16 cellular contexts compared by ENCODE assay signal in genomic region chr7:156984209-156984891, GRCh38. TPM values are rescaled to one million over a fixed set of nuclear protein-coding genes. Genes with fewer than 3 reads are reported as not detected.
DNase-seq lines count a peak whose midpoint lies in the region; TF ChIP-seq lines count a peak whose summit lies in the region.
"Had no signal": no experiment of that assay in that cellular context is flagged by ENCODE, and none has a peak within 500 bp of the region (broad histone marks: within the 10 kb centered on the region; RNA-seq: fewer than 3 reads in every experiment).

No MANE protein-coding gene starts in this region.

- H3K4ac ChIP-seq in mesenchymal stem cell (ENCODE audit: low read depth in 1 of 2, low read length in 2 of 2): no peak overlapping the region

- peak; percentile 17 for DNase-seq in activated CD8-positive, alpha-beta memory T cell treated with anti-CD3 and anti-CD28 coated beads, Interleukin-2, amount 50 U/mL, for 48 hours
- DNase-seq in activated CD8-positive, alpha-beta memory T cell treated with anti-CD3 and anti-CD28 coated beads for 24 hours: no peak
- peak; percentile 18 to 27 for DNase-seq in cardiac fibroblast (ENCODE audit: low read depth in 2 of 2)
- no peak for DNase-seq in mesenchymal stem cell
- peak; percentile 25 to 60 for DNase-seq in tibial nerve (ENCODE audit: low spot score in 2 of 2)
- no peak for DNase-seq in activated effector memory CD4-positive, alpha-beta T cell treated with Interleukin-2 at 50 U/mL for 16 hours
- no peak for DNase-seq in GM19240 (ENCODE audit: insufficient read length, low spot score)
- DNase-seq in activated CD4-positive, alpha-beta memory T cell treated with anti-CD3 and anti-CD28 coated beads, Interleukin-2, amount 10 ng/mL, durations not matched to agents 7 days and 5 days: no peak
- DNase-seq: 8988T; activated CD4-positive, alpha-beta T cell treated with anti-CD3 and anti-CD28 coated beads, Interleukin-2, amount 50 U/mL, for 1 hour; KG1; kidney glomerular epithelial cell; naive B cell; NCI-H69 had no signal

- H3K4me1 Mint-ChIP-seq in activated CD4-positive, alpha-beta memory T cell treated with anti-CD3 and anti-CD28 coated beads, Interleukin-2, amount 10 ng/mL, durations not matched to agents 7 days and 5 days: no peaks in the 10 kb centered on the region
- H3K4me1 Mint-ChIP-seq: naive B cell had no signal

- H3K4me3 Mint-ChIP-seq in activated CD4-positive, alpha-beta memory T cell treated with anti-CD3 and anti-CD28 coated beads, Interleukin-2, amount 10 ng/mL, durations not matched to agents 7 days and 5 days: no peak overlapping the region
- H3K4me3 Mint-ChIP-seq: naive B cell had no signal

- POLR2A ChIA-PET in activated CD4-positive, alpha-beta memory T cell treated with anti-CD3 and anti-CD28 coated beads, Interleukin-2, amount 10 ng/mL, durations not matched to agents 7 days and 5 days (lab: Charles Lee): no interaction called here

- H3K27me3 ChIP-seq in mesenchymal stem cell (ENCODE audit: control insufficient read depth in 1 of 2, insufficient read depth in 1 of 2, low read length in 2 of 2) (peaks cover 0 to 7% of the 10 kb centered on the region in 2 experiments), tibial nerve (no peaks in the 10 kb centered on the region)

- TF ChIP-seq CTCF in cardiac fibroblast (IDR thresholded peaks at IDR 0.05; ENCODE audit: low read depth, low read length) (no peak), tibial nerve (IDR thresholded peaks at IDR 0.05) (no peak)

- H2BK120ac ChIP-seq in mesenchymal stem cell (ENCODE audit: low read depth, low read length): no peak overlapping the region

- no peak overlapping the region for H2AFZ ChIP-seq in mesenchymal stem cell (ENCODE audit: low read depth, low read length)

- H3K79me1 ChIP-seq in mesenchymal stem cell (replicated peaks; ENCODE audit: low read length, poor library complexity, severe bottlenecking): no peaks in the 10 kb centered on the region

- no peak overlapping the region for H2BK12ac ChIP-seq in mesenchymal stem cell (ENCODE audit: low read length in 2 of 2)

- H3K23ac ChIP-seq in mesenchymal stem cell (ENCODE audit: low read length in 2 of 2): no peak overlapping the region

- H2BK5ac ChIP-seq in mesenchymal stem cell (ENCODE audit: low read depth, low read length, poor library complexity, severe bottlenecking): no peak overlapping the region

- peak overlapping the region; percentile 87 for H3K9ac ChIP-seq in mesenchymal stem cell (ENCODE audit: low read length)

- H3K27me3 Mint-ChIP-seq in activated CD4-positive, alpha-beta memory T cell treated with anti-CD3 and anti-CD28 coated beads, Interleukin-2, amount 10 ng/mL, durations not matched to agents 7 days and 5 days: no peaks in the 10 kb centered on the region

- H3K27ac Mint-ChIP-seq in activated CD4-positive, alpha-beta memory T cell treated with anti-CD3 and anti-CD28 coated beads, Interleukin-2, amount 10 ng/mL, durations not matched to agents 7 days and 5 days: no peak overlapping the region
- H3K27ac Mint-ChIP-seq: naive B cell had no signal

- H4K91ac ChIP-seq in mesenchymal stem cell (ENCODE audit: low read length): no peak overlapping the region

- H3K4me1 ChIP-seq in mesenchymal stem cell (ENCODE audit: control insufficient read depth, insufficient read depth, low read depth, low read length) (no peaks in the 10 kb centered on the region), tibial nerve (peaks cover 0 to 17% (median 2%) of the 10 kb centered on the region in 4 donors)

- H3K9me3 Mint-ChIP-seq in activated CD4-positive, alpha-beta memory T cell treated with anti-CD3 and anti-CD28 coated beads, Interleukin-2, amount 10 ng/mL, durations not matched to agents 7 days and 5 days: peaks cover under 1% of the 10 kb centered on the region

- H3K9me3 ChIP-seq in mesenchymal stem cell (ENCODE audit: control insufficient read depth, low read length) (no peaks in the 10 kb centered on the region), tibial nerve (peaks cover 0 to 6% (median 1%) of the 10 kb centered on the region in 4 donors)

- TF ChIP-seq POLR2A in tibial nerve (IDR thresholded peaks at IDR 0.05): no peak

- H3K27ac ChIP-seq in mesenchymal stem cell (ENCODE audit: low read length, poor library complexity, severe bottlenecking) (no peak overlapping the region), tibial nerve (peak overlapping the region; percentile 42 to 88 (median 70))
- H3K27ac ChIP-seq: RWPE1 had no signal

- H3K4me3 ChIP-seq in cardiac fibroblast (replicated peaks in 1 of 2; ENCODE audit: low read depth in 2 of 2, low read length in 2 of 2): no peak overlapping the region
- peak overlapping the region in 1 of 2 experiments; percentile 73 for H3K4me3 ChIP-seq in mesenchymal stem cell (ENCODE audit: insufficient read depth in 1 of 2, low read depth in 1 of 2, low read length in 2 of 2)
- peak overlapping the region in 1 of 4 donors; percentile 25 for H3K4me3 ChIP-seq in tibial nerve

- no peak overlapping the region for H2AK5ac ChIP-seq in mesenchymal stem cell (ENCODE audit: low read length, severe bottlenecking)

- CTCF ChIA-PET in activated CD4-positive, alpha-beta memory T cell treated with anti-CD3 and anti-CD28 coated beads, Interleukin-2, amount 10 ng/mL, durations not matched to agents 7 days and 5 days (lab: Charles Lee): no interaction called here

- no peak overlapping the region for H2BK15ac ChIP-seq in mesenchymal stem cell (ENCODE audit: low read depth, poor library complexity, severe bottlenecking)

- 81% methylated on average over 10 of the region's 14 CpGs for WGBS in mesenchymal stem cell
- WGBS in tibial nerve, 2 donors: 40 to 44% methylated on average over 14 of the region's 14 CpGs

- no peak overlapping the region for H3K14ac ChIP-seq in mesenchymal stem cell (ENCODE audit: low read length in 2 of 2)

- H3K18ac ChIP-seq in mesenchymal stem cell (ENCODE audit: low read depth in 1 of 2, low read length in 2 of 2): no peak overlapping the region

- TF ChIP-seq EP300 in tibial nerve (IDR thresholded peaks at IDR 0.05): peak; percentile 29 to 78

- no peak overlapping the region for H4K8ac ChIP-seq in mesenchymal stem cell (ENCODE audit: low read length)

- H3K36me3 ChIP-seq in mesenchymal stem cell (ENCODE audit: control insufficient read depth in 1 of 2, insufficient read depth in 2 of 2, low read depth in 1 of 2, low read length in 2 of 2) (no peaks in the 10 kb centered on the region), tibial nerve (peaks cover 0 to 22% (median 0%) of the 10 kb centered on the region in 3 donors)

- H3K4me2 ChIP-seq in mesenchymal stem cell (ENCODE audit: low read length, poor library complexity, severe bottlenecking): no peak overlapping the region

- peaks cover 6% of the 10 kb centered on the region for H3K36me3 Mint-ChIP-seq in activated CD4-positive, alpha-beta memory T cell treated with anti-CD3 and anti-CD28 coated beads, Interleukin-2, amount 10 ng/mL, durations not matched to agents 7 days and 5 days (ENCODE audit: low read depth)

RNA-seq across cellular contexts. Expression of gene MNX1, which starts 26.1 kb away (rescaled TPM):
- polyA plus RNA-seq in mesenchymal stem cell (2013, experiment 1 of 2): not detected
- not detected for polyA plus RNA-seq in mesenchymal stem cell (2013, experiment 2 of 2)
- not detected for total RNA-seq in tibial nerve
- under 1 TPM in 1 of 2 experiments, not detected in 1; 0.10 TPM for total RNA-seq in activated CD4-positive, alpha-beta memory T cell treated with anti-CD3 and anti-CD28 coated beads, Interleukin-2, amount 10 ng/mL, durations not matched to agents 7 days and 5 days
- total RNA-seq: astrocyte had no signal

RNA-seq across cellular contexts. Expression of gene NOM1, which starts 34.8 kb away (rescaled TPM):
- polyA plus RNA-seq in mesenchymal stem cell (2013, experiment 1 of 2): 8.6 TPM
- polyA plus RNA-seq in mesenchymal stem cell (2013, experiment 2 of 2): 7.6 TPM
- 10 to 100 TPM; 23.3 to 41.5 (median 25.3) TPM for total RNA-seq in tibial nerve
- 10 to 100 TPM; 22.1 to 22.8 TPM for total RNA-seq in activated CD4-positive, alpha-beta memory T cell treated with anti-CD3 and anti-CD28 coated beads, Interleukin-2, amount 10 ng/mL, durations not matched to agents 7 days and 5 days

Comparison
In these comparisons a context has a peak if more than half of its experiments do, and no peak if none do; other contexts are left out.
1. DNase-seq: peak in activated CD8-positive, alpha-beta memory T cell treated with anti-CD3 and anti-CD28 coated beads, Interleukin-2, amount 50 U/mL, for 48 hours (single experiment), cardiac fibroblast (2 of 2) and tibial nerve (2 of 2); none in activated CD8-positive, alpha-beta memory T cell treated with anti-CD3 and anti-CD28 coated beads for 24 hours (single experiment), mesenchymal stem cell (single experiment), activated effector memory CD4-positive, alpha-beta T cell treated with Interleukin-2 at 50 U/mL for 16 hours (single experiment), GM19240 (single experiment) and activated CD4-positive, alpha-beta memory T cell treated with anti-CD3 and anti-CD28 coated beads, Interleukin-2, amount 10 ng/mL, durations not matched to agents 7 days and 5 days (single experiment).